ENCODE assay signal across 20 cellular contexts in genomic region chr1:14339288-14339687, GRCh38.
"Had no signal": no experiment of that assay in that cellular context is flagged by ENCODE, and none has a peak within 500 bp of the region (broad histone marks: within the 10 kb centered on the region; RNA-seq: fewer than 3 reads in every experiment).

No MANE protein-coding gene starts in this region.

- H3K9me3 ChIP-seq: neutrophil, sigmoid colon, transverse colon, vagina had no signal

- DNase-seq: cerebellar nuclear complex; cortex of kidney; effector memory CD8-positive, alpha-beta T cell; erythroblast; foreskin melanocyte; kidney; natural killer cell; right cardiac atrium; sigmoid colon; stimulated activated CD4-positive, alpha-beta T cell treated with anti-CD3 and anti-CD28 coated beads, Interleukin-2, amount 100 ng/mL, for 24 hours; stimulated activated CD4-positive, alpha-beta T cell treated with anti-CD3 and anti-CD28 coated beads, Interleukin-4, amount 100 ng/mL, for 4 hours; stimulated activated naive CD8-positive, alpha-beta T cell treated with anti-CD3 and anti-CD28 coated beads, Interleukin-15, Interleukin-2, amounts not matched to agents 100 U/mL and 50 U/mL, for 24 hours; transverse colon had no signal

- H3K27ac ChIP-seq: hepatocyte, neutrophil, parathyroid adenoma, transverse colon had no signal

- H3K4me1 ChIP-seq: parathyroid adenoma, sigmoid colon had no signal

- H3K4me3 ChIP-seq: hepatocyte, lung, sigmoid colon, transverse colon, vagina had no signal

- H3K27me3 ChIP-seq: hepatocyte, neutrophil, sigmoid colon, transverse colon, vagina had no signal

- H3K36me3 ChIP-seq: neutrophil, sigmoid colon, transverse colon, vagina had no signal

- ATAC-seq: effector memory CD8-positive, alpha-beta T cell; left lobe of liver; natural killer cell; stimulated activated memory B cell treated with anti-CD40 and anti-IgM and Interleukin-4, amounts not matched to agents 10 μg/mL and 1 μg/mL and 100 μg/mL, for 72 hours; stimulated activated naive CD8-positive, alpha-beta T cell treated with anti-CD3 and anti-CD28 coated beads, Interleukin-15, Interleukin-2, amounts not matched to agents 100 U/mL and 50 U/mL, for 24 hours had no signal
